In genomic region chr6:160790028-160790792, GRCh38 we compare ENCODE assay signal across 12 cellular contexts.
DNase-seq lines count a peak whose midpoint lies in the region; ATAC-seq, FAIRE-seq and TF ChIP-seq lines count a peak whose summit lies in the region.
"Had no signal": no experiment of that assay in that cellular context is flagged by ENCODE, and none has a peak within 500 bp of the region (broad histone marks: within the 10 kb centered on the region; RNA-seq: fewer than 3 reads in every experiment).

No MANE protein-coding gene starts in this region.

- peak overlapping the region; percentile 95 for H2AFZ ChIP-seq in ACC112 (ENCODE audit: low read length, unreplicated experiment)

- H3K79me2 ChIP-seq in ACC112 (ENCODE audit: control insufficient read depth, insufficient read depth, low read length, unreplicated experiment) = no peaks in the 10 kb centered on the region

- no peak overlapping the region for H3K27ac Mint-ChIP-seq in activated CD8-positive, alpha-beta memory T cell treated with anti-CD3 and anti-CD28 coated beads, Interleukin-2, amount 10 ng/mL, durations not matched to agents 7 days and 5 days
- H3K27ac Mint-ChIP-seq: activated naive CD4-positive, alpha-beta T cell treated with anti-CD3 and anti-CD28 coated beads, Interleukin-2, amount 50 U/mL, for 72 hours; CD4-positive, alpha-beta T cell had no signal

- TF ChIP-seq EP300 in esophagus muscularis mucosa (IDR thresholded peaks at IDR 0.05) = no peak

- H3K36me3 ChIP-seq in ACC112 (ENCODE audit: insufficient read depth, low read length) (no peaks in the 10 kb centered on the region), esophagus muscularis mucosa (no peaks in the 10 kb centered on the region)

- H3K4me1 Mint-ChIP-seq in activated CD8-positive, alpha-beta memory T cell treated with anti-CD3 and anti-CD28 coated beads, Interleukin-2, amount 10 ng/mL, durations not matched to agents 7 days and 5 days = peaks cover 8% of the 10 kb centered on the region

- CTCF ChIA-PET in activated CD8-positive, alpha-beta memory T cell treated with anti-CD3 and anti-CD28 coated beads, Interleukin-2, amount 10 ng/mL, durations not matched to agents 7 days and 5 days (lab: Charles Lee) = no interaction called here

- DNase-seq in GM19239 (ENCODE audit: insufficient read length, low spot score) (no peak), NAMALWA (ENCODE audit: low spot score) (peak; percentile 41), esophagus muscularis mucosa (ENCODE audit: extremely low spot score) (peak; percentile 47), Ammon's horn (ENCODE audit: low spot score) (no peak), NCI-H1092 treated with DMSO at 0.1 percent for 48 hours (lab: John Stamatoyannopoulos, UW) (no peak), NCI-H345 treated with DMSO at 0.1 percent for 48 hours (lab: John Stamatoyannopoulos, UW; ENCODE audit: unreplicated experiment) (no peak)
- no peak for DNase-seq in activated CD8-positive, alpha-beta memory T cell treated with anti-CD3 and anti-CD28 coated beads, Interleukin-2, amount 10 ng/mL, durations not matched to agents 7 days and 5 days
- DNase-seq: CD4-positive, alpha-beta T cell; NCI-H774 had no signal

- no peak for ATAC-seq in activated CD8-positive, alpha-beta memory T cell treated with anti-CD3 and anti-CD28 coated beads, Interleukin-2, amount 10 ng/mL, durations not matched to agents 7 days and 5 days

- peak; percentile 21 for FAIRE-seq in GM19239 (lab: Jason Lieb, UNC)
- FAIRE-seq: endothelial cell of umbilical vein had no signal

- H3K4me3 ChIP-seq in ACC112 (ENCODE audit: low read depth, low read length) = peak overlapping the region; percentile 74
- H3K4me3 ChIP-seq in esophagus muscularis mucosa = no peak overlapping the region

- intact Hi-C loops in esophagus muscularis mucosa (cut with DNase I) = no loop called here

- H3K27me3 ChIP-seq in ACC112 (ENCODE audit: insufficient read depth, low read length) (no peaks in the 10 kb centered on the region), esophagus muscularis mucosa (no peaks in the 10 kb centered on the region)

- H3K4me3 Mint-ChIP-seq in activated CD8-positive, alpha-beta memory T cell treated with anti-CD3 and anti-CD28 coated beads, Interleukin-2, amount 10 ng/mL, durations not matched to agents 7 days and 5 days = no peak overlapping the region
- H3K4me3 Mint-ChIP-seq: CD4-positive, alpha-beta T cell had no signal

- no peak for TF ChIP-seq CTCF in esophagus muscularis mucosa (IDR thresholded peaks at IDR 0.05)

- no peaks in the 10 kb centered on the region for H3K9me3 ChIP-seq in esophagus muscularis mucosa

- H3K4me1 ChIP-seq in ACC112 (ENCODE audit: control insufficient read depth, insufficient read depth, low read length, unreplicated experiment) = no peaks in the 10 kb centered on the region
- peaks cover 0 to 13% (median 9%) of the 10 kb centered on the region in 4 donors for H3K4me1 ChIP-seq in esophagus muscularis mucosa

- H3K9me3 Mint-ChIP-seq in activated CD8-positive, alpha-beta memory T cell treated with anti-CD3 and anti-CD28 coated beads, Interleukin-2, amount 10 ng/mL, durations not matched to agents 7 days and 5 days (ENCODE audit: low read depth) = no peaks in the 10 kb centered on the region
- H3K9me3 Mint-ChIP-seq: CD4-positive, alpha-beta T cell had no signal

- H3K27me3 Mint-ChIP-seq in activated CD8-positive, alpha-beta memory T cell treated with anti-CD3 and anti-CD28 coated beads, Interleukin-2, amount 10 ng/mL, durations not matched to agents 7 days and 5 days = no peaks in the 10 kb centered on the region

- TF ChIP-seq POLR2A in esophagus muscularis mucosa (IDR thresholded peaks at IDR 0.05; ENCODE audit: low read depth) = no peak

- H3K36me3 Mint-ChIP-seq in activated CD8-positive, alpha-beta memory T cell treated with anti-CD3 and anti-CD28 coated beads, Interleukin-2, amount 10 ng/mL, durations not matched to agents 7 days and 5 days = peaks cover 1% of the 10 kb centered on the region

- 72% methylated on average over 7 of the region's 7 CpGs for WGBS in esophagus muscularis mucosa

- H3K27ac ChIP-seq in ACC112 (ENCODE audit: low read depth, low read length) (no peak overlapping the region), esophagus muscularis mucosa (replicated peaks in 1 of 4) (no peak overlapping the region)

Comparison
In these comparisons a context has a peak if more than half of its experiments do, and no peak if none do; other contexts are left out.
1. DNase-seq: peak in NAMALWA (single experiment) and esophagus muscularis mucosa (single experiment); none in GM19239 (single experiment), activated CD8-positive, alpha-beta memory T cell treated with anti-CD3 and anti-CD28 coated beads, Interleukin-2, amount 10 ng/mL, durations not matched to agents 7 days and 5 days (single experiment), Ammon's horn (single experiment), NCI-H1092 treated with DMSO at 0.1 percent for 48 hours (single experiment) and NCI-H345 treated with DMSO at 0.1 percent for 48 hours (single experiment).